Comparison of ENCODE assay signal across 1 cellular context in genomic region chr6:77650098-77650663, GRCh38.
A peak's percentile ranks its signal among the peaks of the same experiment; 100 is the strongest.
TF ChIP-seq lines count a peak whose summit lies in the region.

No MANE protein-coding gene starts in this region.

TF ChIP-seq in GM23338, 12 proteins besides CTCF, POLR2A, EP300 and RAD21 (continued from another document):
- TF ChIP-seq, protein P1, sequence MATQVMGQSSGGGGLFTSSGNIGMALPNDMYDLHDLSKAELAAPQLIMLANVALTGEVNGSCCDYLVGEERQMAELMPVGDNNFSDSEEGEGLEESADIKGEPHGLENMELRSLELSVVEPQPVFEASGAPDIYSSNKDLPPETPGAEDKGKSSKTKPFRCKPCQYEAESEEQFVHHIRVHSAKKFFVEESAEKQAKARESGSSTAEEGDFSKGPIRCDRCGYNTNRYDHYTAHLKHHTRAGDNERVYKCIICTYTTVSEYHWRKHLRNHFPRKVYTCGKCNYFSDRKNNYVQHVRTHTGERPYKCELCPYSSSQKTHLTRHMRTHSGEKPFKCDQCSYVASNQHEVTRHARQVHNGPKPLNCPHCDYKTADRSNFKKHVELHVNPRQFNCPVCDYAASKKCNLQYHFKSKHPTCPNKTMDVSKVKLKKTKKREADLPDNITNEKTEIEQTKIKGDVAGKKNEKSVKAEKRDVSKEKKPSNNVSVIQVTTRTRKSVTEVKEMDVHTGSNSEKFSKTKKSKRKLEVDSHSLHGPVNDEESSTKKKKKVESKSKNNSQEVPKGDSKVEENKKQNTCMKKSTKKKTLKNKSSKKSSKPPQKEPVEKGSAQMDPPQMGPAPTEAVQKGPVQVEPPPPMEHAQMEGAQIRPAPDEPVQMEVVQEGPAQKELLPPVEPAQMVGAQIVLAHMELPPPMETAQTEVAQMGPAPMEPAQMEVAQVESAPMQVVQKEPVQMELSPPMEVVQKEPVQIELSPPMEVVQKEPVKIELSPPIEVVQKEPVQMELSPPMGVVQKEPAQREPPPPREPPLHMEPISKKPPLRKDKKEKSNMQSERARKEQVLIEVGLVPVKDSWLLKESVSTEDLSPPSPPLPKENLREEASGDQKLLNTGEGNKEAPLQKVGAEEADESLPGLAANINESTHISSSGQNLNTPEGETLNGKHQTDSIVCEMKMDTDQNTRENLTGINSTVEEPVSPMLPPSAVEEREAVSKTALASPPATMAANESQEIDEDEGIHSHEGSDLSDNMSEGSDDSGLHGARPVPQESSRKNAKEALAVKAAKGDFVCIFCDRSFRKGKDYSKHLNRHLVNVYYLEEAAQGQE (IDR thresholded peaks at IDR 0.05; ENCODE audit: unreplicated experiment), result peak; percentile 50
- TF ChIP-seq EZH2 (IDR thresholded peaks at IDR 0.05; ENCODE audit: low read depth, unreplicated experiment), result no peak
- TF ChIP-seq, protein P2, sequence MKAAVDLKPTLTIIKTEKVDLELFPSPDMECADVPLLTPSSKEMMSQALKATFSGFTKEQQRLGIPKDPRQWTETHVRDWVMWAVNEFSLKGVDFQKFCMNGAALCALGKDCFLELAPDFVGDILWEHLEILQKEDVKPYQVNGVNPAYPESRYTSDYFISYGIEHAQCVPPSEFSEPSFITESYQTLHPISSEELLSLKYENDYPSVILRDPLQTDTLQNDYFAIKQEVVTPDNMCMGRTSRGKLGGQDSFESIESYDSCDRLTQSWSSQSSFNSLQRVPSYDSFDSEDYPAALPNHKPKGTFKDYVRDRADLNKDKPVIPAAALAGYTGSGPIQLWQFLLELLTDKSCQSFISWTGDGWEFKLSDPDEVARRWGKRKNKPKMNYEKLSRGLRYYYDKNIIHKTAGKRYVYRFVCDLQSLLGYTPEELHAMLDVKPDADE (IDR thresholded peaks at IDR 0.05), result peak; percentile 15; the same call in 1 of the 2 replicates
- TF ChIP-seq CREB1 (CRISPR knock-in tag; IDR thresholded peaks at IDR 0.05; ENCODE audit: low read depth), result peak; percentile 51
- TF ChIP-seq ZNF462 (CRISPR knock-in tag; IDR thresholded peaks at IDR 0.05), result peak; percentile 2; the same call in 1 of the 2 replicates
- TF ChIP-seq POLR2AphosphoS5 (IDR thresholded peaks at IDR 0.05; ENCODE audit: low read depth), result no peak
- TF ChIP-seq JUNB (IDR thresholded peaks at IDR 0.05; ENCODE audit: unreplicated experiment), result no peak
